ENCODE assay signal across 29 cellular contexts in the genomic region with DNA sequence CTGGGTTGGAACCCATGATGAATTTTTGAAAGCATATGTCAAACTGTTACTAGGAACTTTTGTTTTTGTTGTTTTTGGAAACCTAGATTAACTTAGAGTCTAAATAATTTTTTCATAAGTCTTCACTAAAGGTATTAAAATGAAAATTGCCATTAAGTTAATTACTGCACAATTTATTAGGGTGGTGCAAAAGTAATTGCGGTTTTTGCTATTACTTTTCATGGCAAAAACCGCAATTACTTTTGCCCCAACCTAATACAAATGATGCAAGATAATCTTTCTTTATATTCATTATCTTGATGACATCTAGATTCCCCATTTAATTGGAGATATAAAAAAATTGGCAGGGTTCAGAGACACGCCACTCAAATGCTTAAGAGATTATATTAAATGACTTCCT.
"Had no signal": no experiment of that assay in that cellular context is flagged by ENCODE, and none has a peak within 500 bp of the region (broad histone marks: within the 10 kb centered on the region; RNA-seq: fewer than 3 reads in every experiment).

No MANE protein-coding gene starts in this region.

- H3K36me3 ChIP-seq: colonic mucosa, esophagus muscularis mucosa, esophagus squamous epithelium, gastrocnemius medialis, gastroesophageal sphincter, heart left ventricle, heart right ventricle had no signal

- H3K4me1 ChIP-seq: colonic mucosa, esophagus muscularis mucosa, esophagus squamous epithelium, gastrocnemius medialis, gastroesophageal sphincter, heart left ventricle, heart right ventricle had no signal

- H3K4me3 ChIP-seq: colonic mucosa, coronary artery, dorsolateral prefrontal cortex, esophagus muscularis mucosa, esophagus squamous epithelium, gastrocnemius medialis, gastroesophageal sphincter, heart left ventricle, heart right ventricle had no signal

- DNase-seq: colonic mucosa; cortex of kidney; dermis blood vessel endothelial cell; dorsolateral prefrontal cortex; effector CD4-positive, alpha-beta T cell; effector CD8-positive, alpha-beta T cell; effector memory CD4-positive, alpha-beta T cell; effector memory CD8-positive, alpha-beta T cell; endodermal cell; erythroblast; esophagus squamous epithelium; foreskin fibroblast; foreskin keratinocyte; foreskin melanocyte; gastrocnemius medialis; glutamatergic neuron; head of caudate nucleus; heart left ventricle; heart right ventricle had no signal

- ATAC-seq: effector memory CD8-positive, alpha-beta T cell; esophagus mucosa; foreskin keratinocyte; gastrocnemius medialis; gastroesophageal sphincter; heart left ventricle; heart right ventricle had no signal

- H3K27me3 ChIP-seq: colonic mucosa, esophagus muscularis mucosa, esophagus squamous epithelium, foreskin keratinocyte, gastrocnemius medialis, gastroesophageal sphincter, heart left ventricle had no signal

- H3K27ac Mint-ChIP-seq: dendritic cell treated with granulocyte-macrophage colony-stimulating factor and Interleukin-4, amounts not matched to agents 40 ng/mL and 50 ng/mL, for 4 days; effector memory CD8-positive, alpha-beta T cell; endodermal cell had no signal

- H3K4me3 Mint-ChIP-seq: dendritic cell treated with granulocyte-macrophage colony-stimulating factor and Interleukin-4, amounts not matched to agents 40 ng/mL and 50 ng/mL, for 4 days; effector memory CD8-positive, alpha-beta T cell; endodermal cell had no signal

- H3K9me3 ChIP-seq: colonic mucosa, esophagus squamous epithelium, gastrocnemius medialis had no signal

- FAIRE-seq: colon, endometrium, endothelial cell of umbilical vein, frontal cortex had no signal

- H3K27me3 Mint-ChIP-seq: dendritic cell treated with granulocyte-macrophage colony-stimulating factor and Interleukin-4, amounts not matched to agents 40 ng/mL and 50 ng/mL, for 4 days; effector memory CD8-positive, alpha-beta T cell had no signal

- H3K27ac ChIP-seq: colonic mucosa, coronary artery, dorsolateral prefrontal cortex, epithelial cell of prostate, esophagus muscularis mucosa, esophagus squamous epithelium, foreskin keratinocyte, gastrocnemius medialis, gastroesophageal sphincter, heart left ventricle, heart right ventricle had no signal
